Comparison of ENCODE assay signal across 8 cellular contexts in the genomic region with DNA sequence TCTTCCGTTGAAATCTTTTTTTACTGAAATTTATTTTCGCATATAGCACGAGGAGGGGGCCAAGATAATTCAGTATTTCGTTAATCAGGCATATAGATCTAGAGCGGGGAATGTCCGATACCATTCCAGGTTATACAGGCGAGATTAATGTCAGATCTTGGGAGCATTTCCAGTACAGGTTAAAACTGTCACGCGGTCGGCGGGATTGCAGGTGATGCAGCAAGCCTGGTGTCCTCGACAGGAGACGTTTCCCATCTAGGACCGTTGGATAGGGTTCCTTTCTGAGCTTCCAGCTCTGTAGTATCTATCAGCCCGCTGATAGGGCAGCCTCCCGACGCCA. TPM values are rescaled to one million over a fixed set of nuclear protein-coding genes. Genes with fewer than 3 reads are reported as not detected.
DNase-seq lines count a peak whose midpoint lies in the region; ATAC-seq, FAIRE-seq and TF ChIP-seq lines count a peak whose summit lies in the region.

No MANE protein-coding gene starts in this region.

- no peak for TF ChIP-seq EP300 in A549 (IDR thresholded peaks at IDR 0.05)

- peak overlapping the region; percentile 69 for H3K4me2 ChIP-seq in A549

- no peaks in the 10 kb centered on the region for H3K9me3 Mint-ChIP-seq in chondrocyte (ENCODE audit: low read depth)

- H3K9me3 ChIP-seq in A549 = no peaks in the 10 kb centered on the region
- no peaks in the 10 kb centered on the region for H3K9me3 ChIP-seq in muscle layer of duodenum (ENCODE audit: control insufficient read depth in 1 of 2, low read length in 2 of 2)

- CTCF ChIA-PET in A549 (lab: Yijun Ruan, JAX) = interaction anchor here (0.7 to 6.8 kb wide), 13 partner anchors 10 to 266 kb away, joined by 3 to 45 read pairs (median 4); no protein-coding TSS in a partner anchor

- peaks cover 39% of the 10 kb centered on the region for H3K4me1 Mint-ChIP-seq in chondrocyte (ENCODE audit: low read depth)

- no peak for FAIRE-seq in A549 (lab: Jason Lieb, UNC)

- peak overlapping the region; percentile 89 for H3K27ac Mint-ChIP-seq in chondrocyte (ENCODE audit: unreplicated experiment)

- 2% methylated on average over 17 of the region's 17 CpGs for WGBS in A549 (ENCODE audit: missing lambda C conversion rate)

- no peaks in the 10 kb centered on the region for H3K27me3 ChIP-seq in muscle layer of duodenum (ENCODE audit: low read depth, low read length)

- TF ChIP-seq CTCF in A549 (IDR thresholded peaks at IDR 0.05) (no peak), chondrocyte (IDR thresholded peaks at IDR 0.05) (no peak)

- no peaks in the 10 kb centered on the region for H3K27me3 Mint-ChIP-seq in chondrocyte (ENCODE audit: low read depth)

- DNase-seq in A549 (ENCODE audit: low read depth in 1 of 2, low spot score in 1 of 2) (peak in 1 of 2 experiments; percentile 87), chondrocyte (ENCODE audit: low spot score) (no peak), Ammon's horn (ENCODE audit: low spot score) (no peak), OCI-M2 (lab: John Stamatoyannopoulos, UW; ENCODE audit: unreplicated experiment) (no peak)
- DNase-seq in Jurkat, Clone E6-1 (ENCODE audit: low read depth, low spot score) = no peak
- no peak for DNase-seq in NK-92 treated with Interleukin-12 subunit alpha and Interleukin-12 subunit beta, amount 100 ng/mL, for 24 hours (lab: John Stamatoyannopoulos, UW)

- H3K27ac ChIP-seq in A549 (peak overlapping the region; percentile 84 to 94), muscle layer of duodenum (ENCODE audit: low read length) (peak overlapping the region; percentile 52)

- peak overlapping the region; percentile 83 for H3K4me3 Mint-ChIP-seq in chondrocyte (ENCODE audit: unreplicated experiment)

- TF ChIP-seq RAD21 in A549 (conservative IDR thresholded peaks at IDR 0.05 in 1 of 2, IDR thresholded peaks at IDR 0.05 in 1 of 2) = no peak

- peaks cover 9% of the 10 kb centered on the region for H3K36me3 Mint-ChIP-seq in chondrocyte (ENCODE audit: low read depth)

- ATAC-seq in A549 (peak in 1 of 2 experiments; percentile 98; a peak in 3 of 6 replicates), HG02642 (IDR thresholded peaks at IDR 0.05; ENCODE audit: poor library complexity, unreplicated experiment) (no peak)

- peaks cover 7 to 10% of the 10 kb centered on the region in 2 donors for H3K36me3 ChIP-seq in muscle layer of duodenum (ENCODE audit: control insufficient read depth in 1 of 2, insufficient read depth in 2 of 2, low read length in 2 of 2)

- H3K4me1 ChIP-seq in A549 (peaks cover 32% of the 10 kb centered on the region), muscle layer of duodenum (ENCODE audit: control insufficient read depth in 1 of 2, insufficient read depth in 2 of 2, low read length in 2 of 2) (peaks cover 8 to 25% of the 10 kb centered on the region in 2 donors)

- peak overlapping the region; percentile 62 for H3K4me3 ChIP-seq in A549
- peak overlapping the region; percentile 88 for H3K4me3 ChIP-seq in Jurkat, Clone E6-1 (ENCODE audit: low read length)
- H3K4me3 ChIP-seq in muscle layer of duodenum (ENCODE audit: low read depth in 1 of 2, low read length in 2 of 2) = peak overlapping the region; percentile 86 to 93

- TF ChIP-seq POLR2A in A549 (IDR thresholded peaks at IDR 0.05; ENCODE audit: low read length) = no peak

- POLR2A ChIA-PET in A549 (lab: Yijun Ruan, JAX) = interaction anchor here (0.6 to 1.9 kb wide), 19 partner anchors 9 to 584 kb away, joined by 3 to 18 read pairs (median 4); a partner anchor contains a TSS

TF ChIP-seq in A549, 52 proteins besides CTCF, POLR2A, EP300 and RAD21:
- TF ChIP-seq, protein P1, sequence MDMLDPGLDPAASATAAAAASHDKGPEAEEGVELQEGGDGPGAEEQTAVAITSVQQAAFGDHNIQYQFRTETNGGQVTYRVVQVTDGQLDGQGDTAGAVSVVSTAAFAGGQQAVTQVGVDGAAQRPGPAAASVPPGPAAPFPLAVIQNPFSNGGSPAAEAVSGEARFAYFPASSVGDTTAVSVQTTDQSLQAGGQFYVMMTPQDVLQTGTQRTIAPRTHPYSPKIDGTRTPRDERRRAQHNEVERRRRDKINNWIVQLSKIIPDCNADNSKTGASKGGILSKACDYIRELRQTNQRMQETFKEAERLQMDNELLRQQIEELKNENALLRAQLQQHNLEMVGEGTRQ (IDR thresholded peaks at IDR 0.05) = 0 out of 2 replicates have a peak, but pooled peaks have one; percentile 7
- TF ChIP-seq PHF8 (IDR thresholded peaks at IDR 0.05; ENCODE audit: borderline replicate concordance, low read depth) (peak; percentile 13; the same call in 1 of the 2 replicates), RCOR1 (IDR thresholded peaks at IDR 0.05; ENCODE audit: low read depth, low read length) (no peak), GATA3 (IDR thresholded peaks at IDR 0.05; ENCODE audit: borderline replicate concordance) (0 out of 2 replicates have a peak, but pooled peaks have one; percentile 7)

RNA-seq across cellular contexts. Expression of a gene that starts 0.4 kb away (rescaled TPM):
- polyA plus RNA-seq in A549 (2011; rRNA removed) (39.7 and 42.1 TPM in 2 replicates), A549 (2017; fragmentation: RNase III; extraction: RNeasy Plus Mini Kit Qiagen cat#74134 plus additional on column Dnase treatment) (31.8 to 34.0 TPM (median 33.2 TPM) in 3 replicates)
- 14.8 and 16.3 TPM in 2 replicates for polyA plus RNA-seq in A549 (2012; cell fraction: cytosol; rRNA removed)
- 7.3 and 7.6 TPM in 2 replicates for polyA plus RNA-seq in A549 (2012; cell fraction: nucleus; rRNA removed)
- 17.5 and 21.1 TPM in 2 replicates for polyA minus RNA-seq in A549 (2011; rRNA and poly(A)+ RNA removed)
- 45.7 TPM for polyA plus RNA-seq in Jurkat, Clone E6-1 (2012; ENCODE audit: insufficient read depth, insufficient read length)
- 26.3 to 35.5 TPM (median 26.5 TPM) in 3 replicates for total RNA-seq in chondrocyte

RNA-seq across cellular contexts. Expression of a gene that starts 20.3 kb away (rescaled TPM):
- polyA plus RNA-seq in A549 (2011; rRNA removed) (not detected in 2 replicates), A549 (2017; fragmentation: RNase III; extraction: RNeasy Plus Mini Kit Qiagen cat#74134 plus additional on column Dnase treatment) (not detected in 3 replicates)
- 0.08 TPM in 1 of 2 replicates, not detected in the other for polyA plus RNA-seq in A549 (2012; cell fraction: cytosol; rRNA removed)
- 0.10 TPM in 1 of 2 replicates, not detected in the other for polyA plus RNA-seq in A549 (2012; cell fraction: nucleus; rRNA removed)
- polyA minus RNA-seq in A549 (2011; rRNA and poly(A)+ RNA removed) = not detected in 2 replicates
- polyA plus RNA-seq in Jurkat, Clone E6-1 (2012; ENCODE audit: insufficient read depth, insufficient read length) = not detected
- total RNA-seq in chondrocyte = not detected in 3 replicates

RNA-seq across cellular contexts. Expression of a gene that starts 56.1 kb away (rescaled TPM):
- 0.04 TPM in 2 replicates for polyA plus RNA-seq in A549 (2011; rRNA removed)
- 0.03 and 0.06 TPM in 2 replicates for polyA plus RNA-seq in A549 (2012; cell fraction: cytosol; rRNA removed)
- polyA plus RNA-seq in A549 (2012; cell fraction: nucleus; rRNA removed) = 0.04 TPM in 1 of 2 replicates, not detected in the other
- polyA plus RNA-seq in A549 (2017; fragmentation: RNase III; extraction: RNeasy Plus Mini Kit Qiagen cat#74134 plus additional on column Dnase treatment) = 0.05 to 0.09 TPM (median 0.05 TPM) in 3 replicates
- polyA minus RNA-seq in A549 (2011; rRNA and poly(A)+ RNA removed) = 0.10 TPM in 1 of 2 replicates, not detected in the other
- polyA plus RNA-seq in Jurkat, Clone E6-1 (2012; ENCODE audit: insufficient read depth, insufficient read length) = not detected
- total RNA-seq in chondrocyte = not detected in 3 replicates
